Comparison of ENCODE assay signal across 9 cellular contexts in genomic region chr1:24927886-24928630, GRCh38. TPM values are rescaled to one million over a fixed set of nuclear protein-coding genes. Genes with fewer than 3 reads are reported as not detected.
DNase-seq lines count a peak whose midpoint lies in the region; ATAC-seq and TF ChIP-seq lines count a peak whose summit lies in the region.
"Had no signal": no experiment of that assay in that cellular context is flagged by ENCODE, and none has a peak within 500 bp of the region (broad histone marks: within the 10 kb centered on the region; RNA-seq: fewer than 3 reads in every experiment).

No MANE protein-coding gene starts in this region.

- 19% methylated on average over 14 of the region's 14 CpGs for WGBS in esophagus muscularis mucosa

- CTCF ChIA-PET in activated CD8-positive, alpha-beta memory T cell treated with anti-CD3 and anti-CD28 coated beads, Interleukin-2, amount 10 ng/mL, durations not matched to agents 7 days and 5 days (lab: Charles Lee): interaction anchor here (0.9 to 14.7 kb wide), 12 partner anchors 16 to 170 kb away, joined by 3 to 114 read pairs (median 6); no protein-coding TSS in a partner anchor

- TF ChIP-seq POLR2A in Peyer's patch (IDR thresholded peaks at IDR 0.05) (no peak), esophagus muscularis mucosa (IDR thresholded peaks at IDR 0.05; ENCODE audit: low read depth) (no peak)

- TF ChIP-seq CTCF in Peyer's patch (IDR thresholded peaks at IDR 0.05): no peak
- TF ChIP-seq CTCF in esophagus muscularis mucosa (IDR thresholded peaks at IDR 0.05): no peak

- H3K27me3 Mint-ChIP-seq in activated CD8-positive, alpha-beta memory T cell treated with anti-CD3 and anti-CD28 coated beads, Interleukin-2, amount 10 ng/mL, durations not matched to agents 7 days and 5 days: no peaks in the 10 kb centered on the region
- no peaks in the 10 kb centered on the region for H3K27me3 Mint-ChIP-seq in stimulated activated memory B cell treated with anti-CD40 and anti-IgM and Interleukin-4, amounts not matched to agents 10 μg/mL and 1 μg/mL and 100 μg/mL, for 72 hours

- H3K9me3 ChIP-seq in Peyer's patch (no peaks in the 10 kb centered on the region), esophagus muscularis mucosa (no peaks in the 10 kb centered on the region)

- TF ChIP-seq EP300 in esophagus muscularis mucosa (IDR thresholded peaks at IDR 0.05): no peak

- H3K36me3 ChIP-seq in Peyer's patch: no peaks in the 10 kb centered on the region
- no peaks in the 10 kb centered on the region for H3K36me3 ChIP-seq in esophagus muscularis mucosa

- H3K27me3 ChIP-seq in Peyer's patch: peaks cover 0 to 67% of the 10 kb centered on the region in 2 donors
- peaks cover 0 to 98% (median 76%) of the 10 kb centered on the region in 4 donors for H3K27me3 ChIP-seq in esophagus muscularis mucosa

- no peak for DNase-seq in activated CD8-positive, alpha-beta memory T cell treated with anti-CD3 and anti-CD28 coated beads, Interleukin-2, amount 10 ng/mL, durations not matched to agents 7 days and 5 days
- no peak for DNase-seq in activated CD8-positive, alpha-beta memory T cell treated with anti-CD3 and anti-CD28 coated beads, Interleukin-2, amount 50 U/mL, for 48 hours
- no peak for DNase-seq in Peyer's patch
- DNase-seq in esophagus muscularis mucosa (ENCODE audit: extremely low spot score): no peak
- no peak for DNase-seq in NCI-H345 treated with DMSO at 0.1 percent for 48 hours (lab: John Stamatoyannopoulos, UW; ENCODE audit: unreplicated experiment)
- no peak for DNase-seq in stimulated activated CD4-positive, alpha-beta T cell treated with anti-CD3 and anti-CD28 coated beads, Interleukin-4, amount 100 ng/mL, for 1 hour
- no peak for DNase-seq in NCI-H1436 treated with DMSO at 0.1 percent for 48 hours (lab: John Stamatoyannopoulos, UW)

- H3K4me3 Mint-ChIP-seq in activated CD8-positive, alpha-beta memory T cell treated with anti-CD3 and anti-CD28 coated beads, Interleukin-2, amount 10 ng/mL, durations not matched to agents 7 days and 5 days: peak overlapping the region; percentile 80
- peak overlapping the region; percentile 99 for H3K4me3 Mint-ChIP-seq in stimulated activated memory B cell treated with anti-CD40 and anti-IgM and Interleukin-4, amounts not matched to agents 10 μg/mL and 1 μg/mL and 100 μg/mL, for 72 hours

- ATAC-seq in activated CD8-positive, alpha-beta memory T cell treated with anti-CD3 and anti-CD28 coated beads, Interleukin-2, amount 10 ng/mL, durations not matched to agents 7 days and 5 days: no peak
- no peak for ATAC-seq in stimulated activated memory B cell treated with anti-CD40 and anti-IgM and Interleukin-4, amounts not matched to agents 10 μg/mL and 1 μg/mL and 100 μg/mL, for 72 hours

- H3K27ac Mint-ChIP-seq in activated CD8-positive, alpha-beta memory T cell treated with anti-CD3 and anti-CD28 coated beads, Interleukin-2, amount 10 ng/mL, durations not matched to agents 7 days and 5 days: peak overlapping the region; percentile 87
- peak overlapping the region; percentile 98 for H3K27ac Mint-ChIP-seq in stimulated activated memory B cell treated with anti-CD40 and anti-IgM and Interleukin-4, amounts not matched to agents 10 μg/mL and 1 μg/mL and 100 μg/mL, for 72 hours

- H3K4me3 ChIP-seq in Peyer's patch (peak overlapping the region; percentile 46 to 79 (median 54)), esophagus muscularis mucosa (peak overlapping the region; percentile 42 to 57 (median 44))

- H3K9me3 Mint-ChIP-seq in activated CD8-positive, alpha-beta memory T cell treated with anti-CD3 and anti-CD28 coated beads, Interleukin-2, amount 10 ng/mL, durations not matched to agents 7 days and 5 days (ENCODE audit: low read depth): no peaks in the 10 kb centered on the region
- H3K9me3 Mint-ChIP-seq in stimulated activated memory B cell treated with anti-CD40 and anti-IgM and Interleukin-4, amounts not matched to agents 10 μg/mL and 1 μg/mL and 100 μg/mL, for 72 hours: no peaks in the 10 kb centered on the region

- H3K4me1 Mint-ChIP-seq in activated CD8-positive, alpha-beta memory T cell treated with anti-CD3 and anti-CD28 coated beads, Interleukin-2, amount 10 ng/mL, durations not matched to agents 7 days and 5 days: peaks cover 70% of the 10 kb centered on the region
- H3K4me1 Mint-ChIP-seq in stimulated activated memory B cell treated with anti-CD40 and anti-IgM and Interleukin-4, amounts not matched to agents 10 μg/mL and 1 μg/mL and 100 μg/mL, for 72 hours: peaks cover 75% of the 10 kb centered on the region

- intact Hi-C loops in esophagus muscularis mucosa (cut with DNase I): no loop called here

- H3K36me3 Mint-ChIP-seq in activated CD8-positive, alpha-beta memory T cell treated with anti-CD3 and anti-CD28 coated beads, Interleukin-2, amount 10 ng/mL, durations not matched to agents 7 days and 5 days: peaks cover 78% of the 10 kb centered on the region
- H3K36me3 Mint-ChIP-seq in stimulated activated memory B cell treated with anti-CD40 and anti-IgM and Interleukin-4, amounts not matched to agents 10 μg/mL and 1 μg/mL and 100 μg/mL, for 72 hours: peaks cover 54% of the 10 kb centered on the region

- H3K4me1 ChIP-seq in Peyer's patch (peaks cover 0 to 51% (median 44%) of the 10 kb centered on the region in 4 donors), esophagus muscularis mucosa (peaks cover 23 to 52% (median 42%) of the 10 kb centered on the region in 4 donors)

- H3K27ac ChIP-seq in Peyer's patch: peak overlapping the region; percentile 85 to 98 (median 90)
- H3K27ac ChIP-seq in esophagus muscularis mucosa (replicated peaks in 1 of 4): no peak overlapping the region
- H3K27ac ChIP-seq: C4-2B had no signal

RNA-seq across cellular contexts. Expression of gene RUNX3, which starts 2.0 kb away (rescaled TPM):
- 100 to 1,000 TPM; 224 to 246 TPM for total RNA-seq in activated CD8-positive, alpha-beta memory T cell treated with anti-CD3 and anti-CD28 coated beads, Interleukin-2, amount 10 ng/mL, durations not matched to agents 7 days and 5 days
- 1 to 10 TPM; 2.1 to 9.9 (median 6.0) TPM for total RNA-seq in Peyer's patch
- total RNA-seq in esophagus muscularis mucosa: 1 to 10 TPM in 3 of 4 donors, under 1 TPM in 1; 0.91 to 4.4 (median 2.3) TPM

Comparison
In these comparisons a context has a peak if more than half of its experiments do, and no peak if none do; other contexts are left out.
1. H3K27ac ChIP-seq: peak in Peyer's patch (4 of 4); none in esophagus muscularis mucosa (0 of 4).
2. RNA of gene RUNX3, which starts 2.0 kb away (total RNA-seq): 224 to 246 TPM in activated CD8-positive, alpha-beta memory T cell treated with anti-CD3 and anti-CD28 coated beads, Interleukin-2, amount 10 ng/mL, durations not matched to agents 7 days and 5 days; 2.1 to 9.9 TPM in Peyer's patch and 0.91 to 4.4 TPM in esophagus muscularis mucosa; every median in the first group is over 10 times any median in the second.